In genomic region chr11:76444065-76444383, GRCh38 we compare ENCODE assay signal across 8 cellular contexts. TPM values are rescaled to one million over a fixed set of nuclear protein-coding genes. Genes with fewer than 3 reads are reported as not detected.
A peak's percentile ranks its signal among the peaks of the same experiment; 100 is the strongest.
DNase-seq lines count a peak whose midpoint lies in the region; ATAC-seq and TF ChIP-seq lines count a peak whose summit lies in the region.

No MANE protein-coding gene starts in this region.

- H3K9me3 ChIP-seq in T-helper 17 cell (ENCODE audit: control insufficient read depth, low read length, poor library complexity, severe bottlenecking): no peaks in the 10 kb centered on the region

- no peak overlapping the region for H2AFZ ChIP-seq in GM23338

- H3K36me3 ChIP-seq in GM23338 (ENCODE audit: insufficient read depth): no peaks in the 10 kb centered on the region

- no peaks in the 10 kb centered on the region for H4K20me1 ChIP-seq in GM23338 (replicated peaks; ENCODE audit: insufficient read depth)

- H3K4me1 Mint-ChIP-seq in GM23338: peaks cover 34% of the 10 kb centered on the region
- peaks cover 33% of the 10 kb centered on the region for H3K4me1 Mint-ChIP-seq in T-helper 17 cell

- ATAC-seq in GM23338 (no peak), T-helper 17 cell (no peak), HG02763 (IDR thresholded peaks at IDR 0.05; ENCODE audit: unreplicated experiment) (no peak)

- H3K27ac Mint-ChIP-seq in GM23338 (peak overlapping the region; percentile 100), T-helper 17 cell (peak overlapping the region; percentile 97)

- no peaks in the 10 kb centered on the region for H3K9me2 ChIP-seq in GM23338 (ENCODE audit: insufficient read depth)

- peak overlapping the region; percentile 86 for H3K4me2 ChIP-seq in GM23338

- DNase-seq in GM23338 (ENCODE audit: low spot score) (no peak), T-helper 17 cell (no peak), fibroblast of villous mesenchyme (ENCODE audit: low read depth) (no peak), skeletal muscle cell (ENCODE audit: low read depth) (no peak), DMS79 (lab: John Stamatoyannopoulos, UW) (no peak), DMS153 treated with DMSO at 0.1 percent for 48 hours (lab: John Stamatoyannopoulos, UW; ENCODE audit: unreplicated experiment) (no peak)
- no peak for DNase-seq in activated CD4-positive, alpha-beta T cell treated with anti-CD3 and anti-CD28 coated beads for 1 hour

- peak overlapping the region; percentile 63 for H3K27ac ChIP-seq in GM23338 (ENCODE audit: low read depth)

- no peaks in the 10 kb centered on the region for H3F3A ChIP-seq in GM23338 (replicated peaks; ENCODE audit: low read depth)

- TF ChIP-seq CTCF in GM23338 (conservative IDR thresholded peaks at IDR 0.05; ENCODE audit: low read depth in 2 of 2): no peak
- no peak for TF ChIP-seq CTCF in fibroblast of villous mesenchyme (IDR thresholded peaks at IDR 0.05; ENCODE audit: insufficient read depth, low read depth, low read length)

- H3K4me1 ChIP-seq in GM23338 (ENCODE audit: insufficient read depth): peaks cover 25% of the 10 kb centered on the region

- H3K9me3 Mint-ChIP-seq in GM23338: no peaks in the 10 kb centered on the region

- H3K4me3 Mint-ChIP-seq in GM23338: peak overlapping the region; percentile 93
- H3K4me3 Mint-ChIP-seq in T-helper 17 cell: peak overlapping the region; percentile 97

- H3K36me3 Mint-ChIP-seq in GM23338 (ENCODE audit: low read depth) (peaks cover 25% of the 10 kb centered on the region), T-helper 17 cell (ENCODE audit: low read depth) (no peaks in the 10 kb centered on the region)

- peaks cover 48% of the 10 kb centered on the region for H3K79me2 ChIP-seq in GM23338 (replicated peaks; ENCODE audit: insufficient read depth)

- H3K4me3 ChIP-seq in GM23338: peak overlapping the region; percentile 66
- H3K4me3 ChIP-seq in fibroblast of villous mesenchyme (ENCODE audit: low read depth, low read length): peak overlapping the region; percentile 99
- peak overlapping the region; percentile 99 for H3K4me3 ChIP-seq in skeletal muscle cell (ENCODE audit: low read depth, low read length)

- H3K27me3 Mint-ChIP-seq in GM23338 (ENCODE audit: insufficient read depth, low read depth, poor library complexity): peaks cover 9% of the 10 kb centered on the region
- no peaks in the 10 kb centered on the region for H3K27me3 Mint-ChIP-seq in T-helper 17 cell

- H3K27me3 ChIP-seq in GM23338 (ENCODE audit: insufficient read depth): no peaks in the 10 kb centered on the region

TF ChIP-seq in GM23338, 12 proteins besides CTCF, POLR2A, EP300 and RAD21:
- TF ChIP-seq ETS1 (IDR thresholded peaks at IDR 0.05) (no peak), STAT1 (IDR thresholded peaks at IDR 0.05; ENCODE audit: unreplicated experiment) (no peak), NANOG (IDR thresholded peaks at IDR 0.05; ENCODE audit: borderline replicate concordance) (no peak), ZNF331 (CRISPR knock-in tag; IDR thresholded peaks at IDR 0.05; ENCODE audit: low read depth) (no peak), POLR2AphosphoS5 (IDR thresholded peaks at IDR 0.05; ENCODE audit: low read depth) (no peak), JUNB (IDR thresholded peaks at IDR 0.05; ENCODE audit: unreplicated experiment) (no peak), ZNF462 (CRISPR knock-in tag; IDR thresholded peaks at IDR 0.05) (no peak), ZNF114 (CRISPR knock-in tag; IDR thresholded peaks at IDR 0.05) (no peak), EZH2phosphoT487 (IDR thresholded peaks at IDR 0.05; ENCODE audit: unreplicated experiment) (no peak)
TF ChIP-seq in GM23338: peak in this region for 0.

RNA-seq across cellular contexts. Expression of gene EMSY, which starts 0.8 kb away (rescaled TPM):
- 29.0 and 46.9 TPM in 2 replicates for total RNA-seq in GM23338 (2014; rRNA removed; shearing (Covaris generic))
- polyA plus RNA-seq in GM23338 (2016; fragmentation: Nextera tagmentation; extraction: Ambion mirVana): 22.0 and 25.0 TPM in 2 replicates
- total RNA-seq in T-helper 17 cell (10 to 100 TPM; 25.3 to 34.6 TPM), fibroblast of villous mesenchyme (18.0 and 22.0 TPM in 2 replicates)
